ENCODE assay signal across 9 cellular contexts in genomic region chr12:3962661-3963483, GRCh38.
DNase-seq lines count a peak whose midpoint lies in the region; ATAC-seq and TF ChIP-seq lines count a peak whose summit lies in the region.
"Had no signal": no experiment of that assay in that cellular context is flagged by ENCODE, and none has a peak within 500 bp of the region (broad histone marks: within the 10 kb centered on the region; RNA-seq: fewer than 3 reads in every experiment).

No MANE protein-coding gene starts in this region.

- intact Hi-C loops in Right ventricle myocardium inferior (cut with DNase I) = no loop called here
- intact Hi-C loops in cardiac septum (cut with DNase I) = no loop called here
- intact Hi-C loops in upper lobe of right lung (cut with DNase I) = no loop called here
- intact Hi-C loops in MCF 10A (cut with micrococcal nuclease) = no loop called here

- H3K27ac ChIP-seq in mesendoderm (ENCODE audit: low read depth, low read length) (no peak overlapping the region), upper lobe of right lung (no peak overlapping the region)

- no CpG with 5 or more reads among the region's 8 CpGs for WGBS in mesendoderm (ENCODE audit: extremely low coverage, insufficient coverage, low lambda C conversion rate)

- TF ChIP-seq CTCF in upper lobe of right lung (IDR thresholded peaks at IDR 0.05) (peak; percentile 18), MCF 10A (IDR thresholded peaks at IDR 0.05; ENCODE audit: unreplicated experiment) (no peak)

- ATAC-seq in Right ventricle myocardium inferior (peak; percentile 49), upper lobe of right lung (peak; percentile 87)

- no peak overlapping the region for H3K4ac ChIP-seq in mesendoderm (ENCODE audit: low read depth, low read length)

- H3K4me3 ChIP-seq in mesendoderm (ENCODE audit: low read length) (no peak overlapping the region), upper lobe of right lung (no peak overlapping the region)

- no TSS peak for BruUV-seq in MCF 10A (replicated peaks; lab: Mats Ljungman, UMichigan)

- H3K4me1 Mint-ChIP-seq in MCF 10A (ENCODE audit: insufficient read depth, unreplicated experiment) = no peaks in the 10 kb centered on the region

- DNase-seq in Right ventricle myocardium inferior (ENCODE audit: missing footprints) = peak; percentile 67
- no peak for DNase-seq in cardiac septum (ENCODE audit: low spot score)
- peak; percentile 30 to 47 for DNase-seq in activated T-helper 1 cell treated with anti-CD3 and anti-CD28 coated beads, Interleukin-2, amount 50 U/mL, for 16 hours (ENCODE audit: low read depth in 1 of 2, low spot score in 1 of 2)
- DNase-seq in mesendoderm = peak; percentile 68
- DNase-seq in upper lobe of right lung = peak; percentile 69
- DNase-seq in NCI-H345 (lab: John Stamatoyannopoulos, UW) = no peak
- no peak for DNase-seq in NCI-H446 (lab: John Stamatoyannopoulos, UW)
- no peak for DNase-seq in MCF 10A (ENCODE audit: unreplicated experiment)
- DNase-seq: IMR-90 had no signal

- no peak overlapping the region for H3K4me3 Mint-ChIP-seq in MCF 10A (ENCODE audit: unreplicated experiment)

- no peaks in the 10 kb centered on the region for H3K27me3 ChIP-seq in mesendoderm (ENCODE audit: insufficient read depth, low read length, poor library complexity)
- peaks cover under 1% of the 10 kb centered on the region for H3K27me3 ChIP-seq in upper lobe of right lung

- no peak overlapping the region for H3K27ac Mint-ChIP-seq in MCF 10A (ENCODE audit: low read depth, unreplicated experiment)

- peak overlapping the region; percentile 30 for H4K8ac ChIP-seq in mesendoderm (ENCODE audit: low read depth, low read length)

- no peaks in the 10 kb centered on the region for H3K36me3 Mint-ChIP-seq in MCF 10A (ENCODE audit: insufficient read depth, unreplicated experiment)

- no peaks in the 10 kb centered on the region for H3K79me2 ChIP-seq in mesendoderm (ENCODE audit: control insufficient read depth, insufficient read depth, low read length)

- H3K4me1 ChIP-seq in mesendoderm (ENCODE audit: control insufficient read depth, low read depth, low read length) = peaks cover 5% of the 10 kb centered on the region
- H3K4me1 ChIP-seq in upper lobe of right lung = no peaks in the 10 kb centered on the region

- H3K79me1 ChIP-seq in mesendoderm (ENCODE audit: low read length) = no peaks in the 10 kb centered on the region

- H3K36me3 ChIP-seq in mesendoderm (ENCODE audit: control insufficient read depth, insufficient read depth, low read length) (no peaks in the 10 kb centered on the region), upper lobe of right lung (no peaks in the 10 kb centered on the region)

- no peaks in the 10 kb centered on the region for H3K9me3 Mint-ChIP-seq in MCF 10A (ENCODE audit: unreplicated experiment)

- H3K23ac ChIP-seq in mesendoderm (ENCODE audit: low read length) = no peak overlapping the region

- H3K27me3 Mint-ChIP-seq in MCF 10A (ENCODE audit: insufficient read depth, unreplicated experiment) = no peaks in the 10 kb centered on the region

- no peak overlapping the region for H3K9ac ChIP-seq in mesendoderm (ENCODE audit: low read length)

- no peaks in the 10 kb centered on the region for H3K9me3 ChIP-seq in upper lobe of right lung

- peak overlapping the region; percentile 20 for H3K18ac ChIP-seq in mesendoderm (ENCODE audit: low read length)

- no peak overlapping the region for H2AK5ac ChIP-seq in mesendoderm (ENCODE audit: low read length)

- CTCF ChIA-PET in MCF 10A (lab: Yijun Ruan, JAX) = interaction anchor here (0.7 to 2.0 kb wide), 10 partner anchors 10 to 314 kb away, joined by 3 to 7 read pairs (median 4); no protein-coding TSS in a partner anchor

- H2BK15ac ChIP-seq in mesendoderm (replicated peaks; ENCODE audit: low read depth) = peak overlapping the region; percentile 4

- H2BK120ac ChIP-seq in mesendoderm (ENCODE audit: low read depth, low read length) = no peak overlapping the region

- POLR2A ChIA-PET in MCF 10A (lab: Yijun Ruan, JAX) = interaction anchor here (0.5 kb wide), 2 partner anchors 89 to 1387 kb away, joined by 3 read pairs; no protein-coding TSS in a partner anchor

- H3K56ac ChIP-seq in mesendoderm (ENCODE audit: low read length) = peak overlapping the region; percentile 11

- no peak overlapping the region for H2BK5ac ChIP-seq in mesendoderm (ENCODE audit: low read length)

- H3K4me2 ChIP-seq in mesendoderm (ENCODE audit: low read length) = no peak overlapping the region

- H4K5ac ChIP-seq in mesendoderm (ENCODE audit: low read length) = no peak overlapping the region

Comparison
In these comparisons a context has a peak if more than half of its experiments do, and no peak if none do; other contexts are left out.
1. DNase-seq: peak in Right ventricle myocardium inferior (single experiment), activated T-helper 1 cell treated with anti-CD3 and anti-CD28 coated beads, Interleukin-2, amount 50 U/mL, for 16 hours (2 of 2), mesendoderm (single experiment) and upper lobe of right lung (single experiment); none in cardiac septum (single experiment), NCI-H345 (single experiment), NCI-H446 (0 of 2) and MCF 10A (single experiment).